20 cellular contexts compared by ENCODE assay signal in genomic region chr1:31507221-31507620, GRCh38.
DNase-seq lines count a peak whose midpoint lies in the region; ATAC-seq, FAIRE-seq and TF ChIP-seq lines count a peak whose summit lies in the region.
"Had no signal": no experiment of that assay in that cellular context is flagged by ENCODE, and none has a peak within 500 bp of the region (broad histone marks: within the 10 kb centered on the region; RNA-seq: fewer than 3 reads in every experiment).

No MANE protein-coding gene starts in this region.

- H2BK15ac ChIP-seq in IMR-90 (ENCODE audit: low read depth, low read length) (no peak overlapping the region), H1 (ENCODE audit: low read length) (no peak overlapping the region)

- H3K9ac ChIP-seq in IMR-90 (ENCODE audit: low read depth, low read length): no peak overlapping the region
- H3K9ac ChIP-seq in H1 (replicated peaks in 1 of 4; ENCODE audit: extremely low read depth in 1 of 4, low read depth in 3 of 4, low read length in 3 of 4): no peak overlapping the region

- intact Hi-C loops in IMR-90 (cut with micrococcal nuclease): no loop called here

- H3K4me2 ChIP-seq in IMR-90 (ENCODE audit: low read depth, low read length) (no peak overlapping the region), H1 (ENCODE audit: insufficient read depth in 1 of 2, low read depth in 2 of 2, low read length in 2 of 2) (no peak overlapping the region)

- in situ Hi-C loops in IMR-90 (cut with MboI; ENCODE audit: low sequenced_read_pairs): no loop called here

- no peak overlapping the region for H2BK12ac ChIP-seq in H1 (ENCODE audit: low read depth, low read length)

- H2AK9ac ChIP-seq in IMR-90 (replicated peaks; ENCODE audit: low read depth, low read length, poor library complexity): no peak overlapping the region

- peak overlapping the region; percentile 32; the same call in 1 of the 2 replicates for H2BK20ac ChIP-seq in IMR-90 (ENCODE audit: low read depth, low read length)
- H2BK20ac ChIP-seq in H1 (ENCODE audit: low read length): no peak overlapping the region

- TF ChIP-seq POLR2A in IMR-90 (IDR thresholded peaks at IDR 0.05; ENCODE audit: low read depth, low read length) (no peak), H1 (IDR thresholded peaks at IDR 0.05; ENCODE audit: control extremely low read depth in 1 of 2, low read depth in 2 of 2, low read length in 2 of 2) (no peak)

- H3K18ac ChIP-seq in IMR-90 (ENCODE audit: low read depth, low read length) (no peak overlapping the region), H1 (ENCODE audit: extremely low read depth, low read length) (peak overlapping the region; percentile 6; the same call in 1 of the 2 replicates)

- TF ChIP-seq CTCF in GM12865 (IDR thresholded peaks at IDR 0.05; ENCODE audit: insufficient read depth, low read depth, low read length, missing control alignments) (no peak), IMR-90 (conservative IDR thresholded peaks at IDR 0.05; ENCODE audit: low read depth, low read length) (no peak), H1 (IDR thresholded peaks at IDR 0.05; ENCODE audit: control extremely low read depth in 1 of 3, insufficient read depth in 1 of 3, low read depth in 1 of 3, low read length in 3 of 3) (no peak)

- H3K14ac ChIP-seq in IMR-90 (replicated peaks; ENCODE audit: low read depth, low read length) (no peak overlapping the region), H1 (ENCODE audit: insufficient read length) (no peak overlapping the region)

- H3K27me3 ChIP-seq in IMR-90 (ENCODE audit: control insufficient read depth, insufficient read depth, low read length) (peaks cover 61% of the 10 kb centered on the region), H1 (replicated peaks in 1 of 4; ENCODE audit: control insufficient read depth in 3 of 4, extremely low read depth in 1 of 4, insufficient read depth in 3 of 4, low read length in 3 of 4) (no peaks in the 10 kb centered on the region), thymus (ENCODE audit: control insufficient read depth, insufficient read depth) (no peaks in the 10 kb centered on the region)
- H3K27me3 ChIP-seq: SJSA1 had no signal

- H2BK5ac ChIP-seq in IMR-90 (ENCODE audit: low read depth, low read length, poor library complexity, severe bottlenecking): no peak overlapping the region
- H2BK5ac ChIP-seq in H1 (ENCODE audit: low read depth, low read length): 0 out of 2 replicates have a peak overlapping the region, but pooled peaks have one; percentile 26

- H3K9me3 ChIP-seq in IMR-90 (ENCODE audit: control insufficient read depth, insufficient read depth, low read length): no peaks in the 10 kb centered on the region
- no peaks in the 10 kb centered on the region for H3K9me3 ChIP-seq in H1 (ENCODE audit: insufficient read depth in 2 of 2, low read depth in 1 of 2, low read length in 1 of 2)
- peaks cover 1% of the 10 kb centered on the region for H3K9me3 ChIP-seq in thymus (ENCODE audit: control insufficient read depth)
- H3K9me3 ChIP-seq: SJSA1 had no signal

- H3K79me1 ChIP-seq in IMR-90 (ENCODE audit: low read depth in 1 of 2, low read length in 2 of 2): no peaks in the 10 kb centered on the region
- H3K79me1 ChIP-seq in H1 (ENCODE audit: low read depth, low read length): no peaks in the 10 kb centered on the region

- H2AK5ac ChIP-seq in IMR-90 (ENCODE audit: low read depth, low read length) (no peak overlapping the region), H1 (ENCODE audit: low read depth, low read length) (no peak overlapping the region; the same call in 1 of the 2 replicates)

- H3K27ac ChIP-seq in IMR-90 (ENCODE audit: insufficient read depth, low read length) (no peak overlapping the region), H1 (ENCODE audit: low read depth, low read length) (no peak overlapping the region), thymus (ENCODE audit: low read depth) (peak overlapping the region; percentile 66)
- H3K27ac ChIP-seq: SJSA1 had no signal

- H3K36me3 ChIP-seq in IMR-90 (ENCODE audit: control insufficient read depth, insufficient read depth, low read length) (no peaks in the 10 kb centered on the region), H1 (ENCODE audit: control insufficient read depth in 2 of 4, insufficient read depth in 4 of 4, low read length in 3 of 4) (no peaks in the 10 kb centered on the region), thymus (ENCODE audit: control insufficient read depth, insufficient read depth) (peaks cover 21% of the 10 kb centered on the region)
- H3K36me3 ChIP-seq: SJSA1 had no signal

- H3K4me1 ChIP-seq in IMR-90 (ENCODE audit: control insufficient read depth, insufficient read depth, low read length) (peaks cover 8% of the 10 kb centered on the region), H1 (replicated peaks in 1 of 4; ENCODE audit: control insufficient read depth in 3 of 4, insufficient read depth in 4 of 4, low read length in 3 of 4) (peaks cover 4 to 16% (median 13%) of the 10 kb centered on the region in 4 experiments), thymus (ENCODE audit: control insufficient read depth, insufficient read depth, low read length) (peaks cover 47% of the 10 kb centered on the region)

- no peak for FAIRE-seq in H1 (lab: Jason Lieb, UNC)
- FAIRE-seq: GM12892, H54, K562 had no signal

- H3K79me2 ChIP-seq in H1 (ENCODE audit: control insufficient read depth in 1 of 2, insufficient read depth in 2 of 2, low read length in 2 of 2): no peaks in the 10 kb centered on the region

- H4K91ac ChIP-seq in IMR-90 (ENCODE audit: insufficient read depth, low read depth, low read length): no peak overlapping the region
- H4K91ac ChIP-seq in H1 (replicated peaks; ENCODE audit: insufficient read length, low read length): no peak overlapping the region

- WGBS in IMR-90 (ENCODE audit: extremely low coverage in 2 of 2, insufficient read length in 1 of 2), 2 experiments: 81% methylated on average over 5 of the region's 9 CpGs; no CpG with 5 or more reads in 1 of the 2 experiments
- 88% methylated on average over 9 of the region's 9 CpGs; no CpG with 5 or more reads in 1 of the 2 experiments for WGBS in H1 (ENCODE audit: extremely low coverage in 1 of 2, insufficient coverage in 1 of 2, insufficient read length in 1 of 2, insufficient replicate concordance in 2 of 2, low coverage in 1 of 2, low lambda C conversion rate in 2 of 2, missing lambda C conversion rate in 1 of 2), 2 experiments
- WGBS in thymus: 70% methylated on average over 9 of the region's 9 CpGs

- H4K20me1 ChIP-seq in IMR-90 (ENCODE audit: insufficient read depth, low read length) (no peaks in the 10 kb centered on the region; the same call in 1 of the 2 replicates), H1 (replicated peaks in 1 of 2; ENCODE audit: control insufficient read depth in 1 of 2, insufficient read depth in 2 of 2, low read length in 2 of 2) (peaks cover 0 to 2% of the 10 kb centered on the region in 2 experiments)

- BruUV-seq in IMR-90 (replicated peaks; lab: Mats Ljungman, UMichigan): no TSS peak

- POLR2A ChIA-PET in IMR-90 (lab: Charles Lee; ENCODE audit: unreplicated experiment): no interaction called here
- POLR2A ChIA-PET in H1 (lab: Charles Lee; ENCODE audit: partially characterized antibody): no interaction called here

- dilution Hi-C loops in IMR-90 (cut with HindIII; ENCODE audit: low sequenced_read_pairs, unreplicated experiment): no loop called here

- H2AFZ ChIP-seq in IMR-90 (replicated peaks; ENCODE audit: low read length, poor library complexity) (no peak overlapping the region), H1 (ENCODE audit: low read length) (no peak overlapping the region)

- ATAC-seq in IMR-90 (ENCODE audit: low read depth) (no peak), GM19455 (IDR thresholded peaks at IDR 0.05; ENCODE audit: unreplicated experiment) (no peak)
- ATAC-seq in stimulated activated naive CD8-positive, alpha-beta T cell treated with anti-CD3 and anti-CD28 coated beads, Interleukin-15, Interleukin-2, amounts not matched to agents 100 U/mL and 50 U/mL, for 24 hours: no peak

- H4K5ac ChIP-seq in IMR-90 (ENCODE audit: low read depth, low read length) (no peak overlapping the region), H1 (ENCODE audit: insufficient read length, low read depth, low read length) (no peak overlapping the region)

- peaks cover 7% of the 10 kb centered on the region for H3K9me1 ChIP-seq in IMR-90 (ENCODE audit: insufficient read depth, low read length)

- H3K23me2 ChIP-seq in H1 (ENCODE audit: low read depth, low read length): 0 out of 2 replicates have a peak, but pooled peaks cover 2% of the 10 kb centered on the region

- H2BK120ac ChIP-seq in IMR-90 (ENCODE audit: low read depth, low read length) (no peak overlapping the region), H1 (replicated peaks; ENCODE audit: low read depth, low read length) (no peak overlapping the region)

- CTCF ChIA-PET in IMR-90 (lab: Yijun Ruan, JAX) (no interaction called here), H1 (lab: Charles Lee; ENCODE audit: partially characterized antibody) (interaction anchor here (1.0 to 3.2 kb wide), 10 partner anchors 8 to 170 kb away, joined by 3 to 16 read pairs (median 4); no protein-coding TSS in a partner anchor)

- no peak for TF ChIP-seq EP300 in H1 (IDR thresholded peaks at IDR 0.05; ENCODE audit: borderline replicate concordance in 1 of 2, low read depth in 2 of 2, low read length in 2 of 2)

- H3K4ac ChIP-seq in IMR-90 (ENCODE audit: low read depth, low read length): no peak overlapping the region
- no peak overlapping the region for H3K4ac ChIP-seq in H1 (replicated peaks; ENCODE audit: insufficient read length, low read depth, low read length)

- H3K56ac ChIP-seq in IMR-90 (ENCODE audit: extremely low read depth, insufficient read depth, low read length) (no peak overlapping the region), H1 (replicated peaks; ENCODE audit: insufficient read length, low read depth, low read length) (no peak overlapping the region)

- DNase-seq in GM12865 (ENCODE audit: low read depth) (no peak), IMR-90 (no peak), H1 (ENCODE audit: low read depth in 1 of 2, low spot score in 2 of 2) (no peak)
- no peak for DNase-seq in stimulated activated naive CD8-positive, alpha-beta T cell treated with anti-CD3 and anti-CD28 coated beads, Interleukin-15, Interleukin-2, amounts not matched to agents 100 U/mL and 50 U/mL, for 24 hours
- no peak for DNase-seq in stimulated activated CD4-positive, alpha-beta T cell treated with anti-CD3 and anti-CD28 coated beads, Interleukin-15, amount 100 ng/mL, for 24 hours
- DNase-seq: ACHN; CD4-positive, CD25-positive, alpha-beta regulatory T cell; COR-L47; DMS 273 treated with DMSO at 0.1 percent for 48 hours; GDM1; NCI-H1417; NCI-H1930; NCI-H226; NCI-H524 had no signal

- no peak for TF ChIP-seq RAD21 in IMR-90 (IDR thresholded peaks at IDR 0.05; ENCODE audit: low read length)
- no peak for TF ChIP-seq RAD21 in H1 (IDR thresholded peaks at IDR 0.05 in 1 of 2, conservative IDR thresholded peaks at IDR 0.05 in 1 of 2; ENCODE audit: low read depth in 2 of 2, low read length in 2 of 2)

- H3K4me3 ChIP-seq in GM12865 (ENCODE audit: low read depth, low read length) (peak overlapping the region; percentile 29), IMR-90 (ENCODE audit: insufficient read depth, low read depth, low read length) (no peak overlapping the region), H1 (ENCODE audit: extremely low read depth in 1 of 4, insufficient read depth in 2 of 4, low read depth in 3 of 4, low read length in 4 of 4) (no peak overlapping the region), thymus (ENCODE audit: low read length) (peak overlapping the region; percentile 62)
- H3K4me3 ChIP-seq: K562, SJSA1 had no signal

- no peak overlapping the region for H3K23ac ChIP-seq in IMR-90 (ENCODE audit: low read depth, low read length)
- no peak overlapping the region for H3K23ac ChIP-seq in H1 (ENCODE audit: insufficient read length)

- H4K8ac ChIP-seq in IMR-90 (ENCODE audit: low read depth in 2 of 2, low read length in 2 of 2) (no peak overlapping the region), H1 (ENCODE audit: extremely low read depth, insufficient read depth, low read length) (no peak overlapping the region)

Comparison
In these comparisons a context has a peak if more than half of its experiments do, and no peak if none do; other contexts are left out.
1. H3K4me3 ChIP-seq: peak in GM12865 (single experiment) and thymus (single experiment); none in IMR-90 (single experiment) and H1 (0 of 4).